Comparison of ENCODE assay signal across 7 cellular contexts in genomic region chr1:146660242-146660641, GRCh38.
DNase-seq lines count a peak whose midpoint lies in the region; ATAC-seq, FAIRE-seq and TF ChIP-seq lines count a peak whose summit lies in the region.
"Not testable (repeated sequence)": the region's sequence is repeated elsewhere in the genome, so short reads cannot be mapped to it uniquely, and the experiment has no call there.

No MANE protein-coding gene starts in this region.

- not testable (repeated sequence) for H3K9ac ChIP-seq in GM23248; IMR-90 (ENCODE audit: low read depth, low read length); astrocyte (ENCODE audit: low read length)
- H3K9ac ChIP-seq in mesenchymal stem cell (ENCODE audit: low read length), result peak overlapping the region; percentile 68

- peak; percentile 74 for DNase-seq in EH (ENCODE audit: low read depth)
- DNase-seq in GM23248, result peak; percentile 63
- DNase-seq in IMR-90, mesenchymal stem cell: not testable (repeated sequence)
- DNase-seq in astrocyte (ENCODE audit: low read depth), result peak; percentile 18
- peak; percentile 13 for DNase-seq in fibroblast of mammary gland (ENCODE audit: low read depth)
- DNase-seq in stromal cell of bone marrow (ENCODE audit: low read depth), result peak; percentile 3

- H2AK9ac ChIP-seq in IMR-90 (replicated peaks; ENCODE audit: low read depth, low read length, poor library complexity), result not testable (repeated sequence)

- not testable (repeated sequence) for H3K36me3 Mint-ChIP-seq in astrocyte (ENCODE audit: low read depth, unreplicated experiment)

- H3K4me3 Mint-ChIP-seq in astrocyte (ENCODE audit: unreplicated experiment), result not testable (repeated sequence)

- TF ChIP-seq POLR2A in IMR-90 (IDR thresholded peaks at IDR 0.05; ENCODE audit: low read depth, low read length), result not testable (repeated sequence)

- CTCF ChIA-PET in IMR-90 (lab: Yijun Ruan, JAX), result not testable (repeated sequence)

- not testable (repeated sequence) for H3K56ac ChIP-seq in IMR-90 (ENCODE audit: extremely low read depth, insufficient read depth, low read length)

- not testable (repeated sequence) for H4K91ac ChIP-seq in IMR-90 (ENCODE audit: insufficient read depth, low read depth, low read length); mesenchymal stem cell (ENCODE audit: low read length)

- not testable (repeated sequence) for H3F3A ChIP-seq in GM23248 (ENCODE audit: insufficient read depth)

- intact Hi-C loops in IMR-90 (cut with micrococcal nuclease), result not testable (repeated sequence)

- not testable (repeated sequence) for H3K23ac ChIP-seq in IMR-90 (ENCODE audit: low read depth, low read length); mesenchymal stem cell (ENCODE audit: low read length in 2 of 2)

- BruUV-seq in IMR-90 (replicated peaks; lab: Mats Ljungman, UMichigan), result not testable (repeated sequence)

- not testable (repeated sequence) for H4K20me1 ChIP-seq in GM23248 (ENCODE audit: insufficient read depth); IMR-90 (ENCODE audit: insufficient read depth, low read length); astrocyte (ENCODE audit: insufficient read depth, low read length)

- H2BK120ac ChIP-seq in IMR-90 (ENCODE audit: low read depth, low read length); mesenchymal stem cell (ENCODE audit: low read depth, low read length): not testable (repeated sequence)

- not testable (repeated sequence) for H3K79me1 ChIP-seq in IMR-90 (ENCODE audit: low read depth in 1 of 2, low read length in 2 of 2); mesenchymal stem cell (replicated peaks; ENCODE audit: low read length, poor library complexity, severe bottlenecking)

- not testable (repeated sequence) for TF ChIP-seq RAD21 in IMR-90 (IDR thresholded peaks at IDR 0.05; ENCODE audit: low read length)

- H2AK5ac ChIP-seq in IMR-90 (ENCODE audit: low read depth, low read length); mesenchymal stem cell (ENCODE audit: low read length, severe bottlenecking): not testable (repeated sequence)

- H3K36me3 ChIP-seq in GM23248 (ENCODE audit: low read depth); IMR-90 (ENCODE audit: control insufficient read depth, insufficient read depth, low read length); astrocyte (ENCODE audit: insufficient read depth, low read length); mesenchymal stem cell (ENCODE audit: control insufficient read depth in 1 of 2, insufficient read depth in 2 of 2, low read depth in 1 of 2, low read length in 2 of 2): not testable (repeated sequence)

- H2BK15ac ChIP-seq in IMR-90 (ENCODE audit: low read depth, low read length); mesenchymal stem cell (ENCODE audit: low read depth, poor library complexity, severe bottlenecking): not testable (repeated sequence)

- not testable (repeated sequence) for H3K27me3 Mint-ChIP-seq in astrocyte (ENCODE audit: low read depth, unreplicated experiment)

- not testable (repeated sequence) for H3K4me1 ChIP-seq in GM23248 (ENCODE audit: insufficient read depth); IMR-90 (ENCODE audit: control insufficient read depth, insufficient read depth, low read length); astrocyte (ENCODE audit: insufficient read depth, low read length); mesenchymal stem cell (ENCODE audit: control insufficient read depth, insufficient read depth, low read depth, low read length)

- not testable (repeated sequence) for H3K27me3 ChIP-seq in GM23248 (replicated peaks; ENCODE audit: insufficient read depth); IMR-90 (ENCODE audit: control insufficient read depth, insufficient read depth, low read length); astrocyte (ENCODE audit: insufficient read depth, low read length); mesenchymal stem cell (ENCODE audit: control insufficient read depth in 1 of 2, insufficient read depth in 1 of 2, low read length in 2 of 2)

- not testable (repeated sequence) for H3K27ac Mint-ChIP-seq in astrocyte (ENCODE audit: unreplicated experiment)

- not testable (repeated sequence) for H3K9me1 ChIP-seq in IMR-90 (ENCODE audit: insufficient read depth, low read length)

- not testable (repeated sequence) for FAIRE-seq in astrocyte (lab: Jason Lieb, UNC)

- not testable (repeated sequence) for H2AFZ ChIP-seq in GM23248; IMR-90 (replicated peaks; ENCODE audit: low read length, poor library complexity); astrocyte (ENCODE audit: low read depth, low read length); mesenchymal stem cell (ENCODE audit: low read depth, low read length)

- not testable (repeated sequence) for H4K8ac ChIP-seq in IMR-90 (ENCODE audit: low read depth in 2 of 2, low read length in 2 of 2); mesenchymal stem cell (ENCODE audit: low read length)

- not testable (repeated sequence) for H3K4me1 Mint-ChIP-seq in astrocyte (ENCODE audit: low read depth, unreplicated experiment)

- H3K4me2 ChIP-seq in GM23248 (ENCODE audit: unreplicated experiment); IMR-90 (ENCODE audit: low read depth, low read length); astrocyte (ENCODE audit: low read length); mesenchymal stem cell (ENCODE audit: low read length, poor library complexity, severe bottlenecking): not testable (repeated sequence)

- H3K4ac ChIP-seq in IMR-90 (ENCODE audit: low read depth, low read length); mesenchymal stem cell (ENCODE audit: low read depth in 1 of 2, low read length in 2 of 2): not testable (repeated sequence)

- H2BK20ac ChIP-seq in IMR-90 (ENCODE audit: low read depth, low read length), result not testable (repeated sequence)

- H2BK5ac ChIP-seq in IMR-90 (ENCODE audit: low read depth, low read length, poor library complexity, severe bottlenecking); mesenchymal stem cell (ENCODE audit: low read depth, low read length, poor library complexity, severe bottlenecking): not testable (repeated sequence)

- not testable (repeated sequence) for H3K4me3 ChIP-seq in GM23248; IMR-90 (ENCODE audit: insufficient read depth, low read depth, low read length); astrocyte (ENCODE audit: insufficient read depth, low read depth, low read length); fibroblast of mammary gland (ENCODE audit: control insufficient read depth, low read depth, low read length); mesenchymal stem cell (ENCODE audit: insufficient read depth in 1 of 2, low read depth in 1 of 2, low read length in 2 of 2)

- H3K79me2 ChIP-seq in GM23248 (ENCODE audit: insufficient read depth); astrocyte (ENCODE audit: insufficient read depth, low read length): not testable (repeated sequence)

- H4K5ac ChIP-seq in IMR-90 (ENCODE audit: low read depth, low read length), result not testable (repeated sequence)

- whole genome bisulfite sequencing in GM23248 (ENCODE audit: low coverage in 1 of 2, low lambda C conversion rate in 2 of 2, missing lambda C conversion rate in 2 of 2), 2 experiments, result 56% methylated on average over 4 of the region's 4 CpGs
- no CpG with 5 or more reads among the region's 4 CpGs for WGBS in IMR-90 (ENCODE audit: extremely low coverage in 2 of 2, insufficient read length in 1 of 2), 2 experiments
- WGBS in mesenchymal stem cell, result no CpG with 5 or more reads among the region's 4 CpGs

- H2BK12ac ChIP-seq in mesenchymal stem cell (ENCODE audit: low read length in 2 of 2), result not testable (repeated sequence)

- H3K9me3 Mint-ChIP-seq in astrocyte (ENCODE audit: unreplicated experiment), result not testable (repeated sequence)

- not testable (repeated sequence) for TF ChIP-seq CTCF in IMR-90 (conservative IDR thresholded peaks at IDR 0.05; ENCODE audit: low read depth, low read length); astrocyte (IDR thresholded peaks at IDR 0.05; ENCODE audit: insufficient read depth, low read depth, low read length); fibroblast of mammary gland (conservative IDR thresholded peaks at IDR 0.05; ENCODE audit: control insufficient read depth, insufficient read depth, low read depth, low read length)

- H3K14ac ChIP-seq in IMR-90 (replicated peaks; ENCODE audit: low read depth, low read length); mesenchymal stem cell (ENCODE audit: low read length in 2 of 2): not testable (repeated sequence)

- not testable (repeated sequence) for H3K9me2 ChIP-seq in GM23248 (ENCODE audit: insufficient read depth)

- H3K27ac ChIP-seq in GM23248, result peak overlapping the region; percentile 54; the same call in 1 of the 2 replicates
- H3K27ac ChIP-seq in IMR-90 (ENCODE audit: insufficient read depth, low read length); astrocyte (ENCODE audit: low read depth, low read length); mesenchymal stem cell (ENCODE audit: low read length, poor library complexity, severe bottlenecking): not testable (repeated sequence)

- dilution Hi-C loops in IMR-90 (cut with HindIII; ENCODE audit: low sequenced_read_pairs, unreplicated experiment), result not testable (repeated sequence)

- not testable (repeated sequence) for H3K18ac ChIP-seq in IMR-90 (ENCODE audit: low read depth, low read length); mesenchymal stem cell (ENCODE audit: low read depth in 1 of 2, low read length in 2 of 2)

- peak; percentile 40 for ATAC-seq in IMR-90 (ENCODE audit: low read depth)

- not testable (repeated sequence) for H3K9me3 ChIP-seq in GM23248 (ENCODE audit: low read depth); IMR-90 (ENCODE audit: control insufficient read depth, insufficient read depth, low read length); astrocyte (ENCODE audit: insufficient read depth, low read depth, low read length); mesenchymal stem cell (ENCODE audit: control insufficient read depth, low read length)

- in situ Hi-C loops in GM23248 (cut with MboI); IMR-90 (cut with MboI; ENCODE audit: low sequenced_read_pairs): not testable (repeated sequence)

- POLR2A ChIA-PET in IMR-90 (lab: Charles Lee; ENCODE audit: unreplicated experiment), result not testable (repeated sequence)
